ENCODE assay signal across 15 cellular contexts in the genomic region with DNA sequence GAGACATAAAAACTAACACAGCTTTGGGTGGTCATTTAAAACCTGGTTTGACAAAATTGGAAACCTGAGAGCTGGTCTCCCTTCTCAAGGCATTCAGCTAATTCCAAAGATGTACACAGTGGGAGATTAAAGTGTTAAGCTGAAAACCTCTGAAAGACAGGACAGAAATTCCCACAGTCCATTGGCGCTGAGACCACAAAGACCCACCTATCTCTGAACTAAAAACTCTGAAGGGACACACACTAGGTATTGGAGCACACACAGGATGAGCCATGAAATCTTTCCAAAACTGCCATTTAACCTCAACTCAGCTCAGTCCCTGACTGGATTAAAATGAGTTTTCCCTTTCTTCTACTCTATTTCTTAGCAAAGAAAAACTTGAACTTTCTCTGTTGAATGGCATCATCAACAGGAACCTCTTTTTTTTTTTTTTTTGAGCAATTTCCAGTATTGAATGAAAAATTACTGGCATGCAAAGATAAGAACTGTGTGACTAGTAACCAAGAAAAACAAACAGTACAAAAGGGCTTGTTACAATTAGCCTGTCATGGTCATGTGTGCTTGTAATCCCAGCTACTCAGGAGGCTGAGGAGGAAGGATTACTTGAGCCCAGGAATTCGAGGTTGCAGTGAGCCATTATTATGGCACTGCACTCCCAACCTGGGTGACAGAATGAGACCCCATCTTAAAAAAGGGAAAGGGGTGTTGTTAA.
DNase-seq lines count a peak whose midpoint lies in the region; ATAC-seq and TF ChIP-seq lines count a peak whose summit lies in the region.
"Had no signal": no experiment of that assay in that cellular context is flagged by ENCODE, and none has a peak within 500 bp of the region (broad histone marks: within the 10 kb centered on the region; RNA-seq: fewer than 3 reads in every experiment).

No MANE protein-coding gene starts in this region.

- peaks cover 18% of the 10 kb centered on the region for H3K9me3 Mint-ChIP-seq in mesothelial cell of epicardium
- peaks cover 4% of the 10 kb centered on the region for H3K9me3 Mint-ChIP-seq in activated naive CD8-positive, alpha-beta T cell treated with anti-CD3 and anti-CD28 coated beads for 36 hours

- 0 out of 2 replicates have a peak, but pooled peaks cover 4% of the 10 kb centered on the region for H3K9me3 ChIP-seq in SJCRH30 (replicated peaks)

- ATAC-seq in HG02588 (IDR thresholded peaks at IDR 0.05; ENCODE audit: unreplicated experiment) (no peak), HG02763 (IDR thresholded peaks at IDR 0.05; ENCODE audit: unreplicated experiment) (no peak), GM18909 (IDR thresholded peaks at IDR 0.05; ENCODE audit: poor library complexity, unreplicated experiment) (no peak)

- no peaks in the 10 kb centered on the region for H3K27me3 Mint-ChIP-seq in mesothelial cell of epicardium (ENCODE audit: low read depth)
- H3K27me3 Mint-ChIP-seq in activated naive CD8-positive, alpha-beta T cell treated with anti-CD3 and anti-CD28 coated beads for 36 hours: no peaks in the 10 kb centered on the region

- H3K4me3 ChIP-seq in SJCRH30: no peak overlapping the region

- no peaks in the 10 kb centered on the region for H3K36me3 ChIP-seq in SJCRH30

- H3K27ac ChIP-seq in SJCRH30: peak overlapping the region; percentile 27; the same call in 1 of the 2 replicates

- peak overlapping the region; percentile 21 for H3K27ac Mint-ChIP-seq in mesothelial cell of epicardium
- no peak overlapping the region for H3K27ac Mint-ChIP-seq in activated naive CD8-positive, alpha-beta T cell treated with anti-CD3 and anti-CD28 coated beads for 36 hours
- H3K27ac Mint-ChIP-seq: activated CD4-positive, alpha-beta T cell treated with anti-CD3 and anti-CD28 coated beads, Interleukin-2, amount 10 ng/mL, durations not matched to agents 24 days and 14 days; activated T-cell treated with anti-CD3 and anti-CD28 coated beads, Interleukin-2, amount 50 U/mL, for 24 hours had no signal

- no peak overlapping the region for H3K4me3 Mint-ChIP-seq in mesothelial cell of epicardium
- no peak overlapping the region for H3K4me3 Mint-ChIP-seq in activated naive CD8-positive, alpha-beta T cell treated with anti-CD3 and anti-CD28 coated beads for 36 hours
- H3K4me3 Mint-ChIP-seq: activated CD4-positive, alpha-beta T cell treated with anti-CD3 and anti-CD28 coated beads, Interleukin-2, amount 10 ng/mL, durations not matched to agents 24 days and 14 days; activated T-cell treated with anti-CD3 and anti-CD28 coated beads, Interleukin-2, amount 50 U/mL, for 24 hours had no signal

- TF ChIP-seq CTCF in mesothelial cell of epicardium (IDR thresholded peaks at IDR 0.05; ENCODE audit: unreplicated experiment): no peak

- DNase-seq in Daoy (ENCODE audit: low read depth): peak; percentile 24
- DNase-seq in SJCRH30: peak; percentile 21 to 59
- DNase-seq in fibroblast of gingiva (ENCODE audit: low read depth): peak; percentile 27
- no peak for DNase-seq in mesothelial cell of epicardium (ENCODE audit: low spot score in 2 of 2, unreplicated experiment in 2 of 2)
- no peak for DNase-seq in activated naive CD8-positive, alpha-beta T cell treated with anti-CD3 and anti-CD28 coated beads for 36 hours
- DNase-seq: activated CD4-positive, alpha-beta T cell treated with anti-CD3 and anti-CD28 coated beads, Interleukin-2, amount 10 ng/mL, durations not matched to agents 24 days and 14 days; activated T-cell treated with anti-CD3 and anti-CD28 coated beads, Interleukin-2, amount 50 U/mL, for 24 hours; cortex of kidney; kidney; NCI-H2107; NK-92 treated with Interleukin-12 subunit alpha and Interleukin-12 subunit beta, amount 100 ng/mL, for 24 hours; Right ventricle myocardium superior had no signal

- H3K36me3 Mint-ChIP-seq in mesothelial cell of epicardium: peaks cover 6% of the 10 kb centered on the region
- peaks cover 2% of the 10 kb centered on the region for H3K36me3 Mint-ChIP-seq in activated naive CD8-positive, alpha-beta T cell treated with anti-CD3 and anti-CD28 coated beads for 36 hours

- H3K4me1 Mint-ChIP-seq in mesothelial cell of epicardium: peaks cover 19% of the 10 kb centered on the region
- no peaks in the 10 kb centered on the region for H3K4me1 Mint-ChIP-seq in activated naive CD8-positive, alpha-beta T cell treated with anti-CD3 and anti-CD28 coated beads for 36 hours
- H3K4me1 Mint-ChIP-seq: activated CD4-positive, alpha-beta T cell treated with anti-CD3 and anti-CD28 coated beads, Interleukin-2, amount 10 ng/mL, durations not matched to agents 24 days and 14 days had no signal

- H3K27me3 ChIP-seq in SJCRH30: no peaks in the 10 kb centered on the region

- peaks cover 18% of the 10 kb centered on the region for H3K4me1 ChIP-seq in SJCRH30

Comparison
In these comparisons a context has a peak if more than half of its experiments do, and no peak if none do; other contexts are left out.
1. DNase-seq: peak in Daoy (single experiment), SJCRH30 (2 of 2) and fibroblast of gingiva (single experiment); none in mesothelial cell of epicardium (0 of 2) and activated naive CD8-positive, alpha-beta T cell treated with anti-CD3 and anti-CD28 coated beads for 36 hours (single experiment).